8 cellular contexts compared by ENCODE assay signal in the genomic region with DNA sequence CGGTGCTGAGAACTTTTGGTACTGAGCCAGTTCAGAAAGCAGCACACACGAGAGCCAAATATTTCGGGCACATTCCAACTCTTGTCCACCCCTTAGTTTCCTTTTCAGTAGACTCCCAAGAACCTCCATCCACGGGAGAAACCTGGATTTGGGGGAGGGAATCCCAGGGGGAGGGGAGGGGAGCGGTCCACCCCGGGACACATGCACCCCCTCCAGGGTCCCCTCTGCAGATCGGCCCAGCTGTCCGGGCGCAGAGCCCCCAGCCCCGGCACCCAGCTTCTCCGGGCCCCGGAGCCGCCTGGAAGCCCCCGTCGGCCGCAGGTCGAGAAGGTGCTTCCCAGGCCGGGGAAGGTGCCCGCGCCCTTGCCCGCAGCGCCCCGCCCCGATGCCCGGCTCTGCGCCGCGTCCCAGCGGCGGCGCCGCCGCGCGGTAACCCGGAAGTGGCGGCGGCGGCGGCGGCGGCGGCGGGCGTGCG. TPM values are rescaled to one million over a fixed set of nuclear protein-coding genes. Genes with fewer than 3 reads are reported as not detected.
DNase-seq lines count a peak whose midpoint lies in the region; ATAC-seq and TF ChIP-seq lines count a peak whose summit lies in the region.

No MANE protein-coding gene starts in this region.

- peaks cover 16% of the 10 kb centered on the region for H3K4me1 ChIP-seq in CD4-positive, alpha-beta memory T cell (ENCODE audit: insufficient read depth, low read length)
- H3K4me1 ChIP-seq in parathyroid adenoma = no peaks in the 10 kb centered on the region

- peak; percentile 24 for ATAC-seq in GM21526 (IDR thresholded peaks at IDR 0.05; ENCODE audit: low FRiP score, unreplicated experiment)

- H3K4me2 ChIP-seq in parathyroid adenoma (ENCODE audit: low read length) = peak overlapping the region; percentile 95

- H3K27ac ChIP-seq in CD4-positive, alpha-beta memory T cell (ENCODE audit: low read depth, low read length) = peak overlapping the region; percentile 0
- peak overlapping the region; percentile 62 for H3K27ac ChIP-seq in parathyroid adenoma

- no peaks in the 10 kb centered on the region for H3K9me3 ChIP-seq in CD4-positive, alpha-beta memory T cell (ENCODE audit: control insufficient read depth in 1 of 2, low read length in 2 of 2)
- no peaks in the 10 kb centered on the region for H3K9me3 ChIP-seq in parathyroid adenoma (ENCODE audit: control insufficient read depth, low read length)

- peak overlapping the region; percentile 86 for H2AFZ ChIP-seq in parathyroid adenoma

- intact Hi-C loops in CD4-positive, alpha-beta memory T cell (cut with micrococcal nuclease) = loop anchor here (10.0 kb wide), 2 partner anchors 240 to 290 kb away; a partner anchor contains a TSS

- peak overlapping the region; percentile 30 to 54 for H3K4me3 ChIP-seq in CD4-positive, alpha-beta memory T cell (ENCODE audit: low read length in 2 of 2)
- H3K4me3 ChIP-seq in LNCaP clone FGC (ENCODE audit: low read depth, low read length) (peak overlapping the region; percentile 70), foreskin fibroblast (ENCODE audit: low read depth in 1 of 2, low read length in 2 of 2) (peak overlapping the region; percentile 71 to 79), parathyroid adenoma (ENCODE audit: low read depth, low read length) (peak overlapping the region; percentile 73)

- H3K36me3 Mint-ChIP-seq in CD4-positive, alpha-beta memory T cell = peaks cover 0 to 9% of the 10 kb centered on the region in 2 donors
- peaks cover 6% of the 10 kb centered on the region for H3K36me3 Mint-ChIP-seq in activated T-cell treated with anti-CD3 and anti-CD28 coated beads, Interleukin-2, amount 50 U/mL, for 24 hours (ENCODE audit: low read depth)

- peak overlapping the region; percentile 14 to 94 (median 88) for H3K27ac Mint-ChIP-seq in CD4-positive, alpha-beta memory T cell
- peak overlapping the region; percentile 80 for H3K27ac Mint-ChIP-seq in activated T-cell treated with anti-CD3 and anti-CD28 coated beads, Interleukin-2, amount 50 U/mL, for 24 hours

- no peaks in the 10 kb centered on the region for H3K79me2 ChIP-seq in parathyroid adenoma

- peak overlapping the region; percentile 89 to 96 (median 93) for H3K4me3 Mint-ChIP-seq in CD4-positive, alpha-beta memory T cell
- peak overlapping the region; percentile 78 for H3K4me3 Mint-ChIP-seq in activated T-cell treated with anti-CD3 and anti-CD28 coated beads, Interleukin-2, amount 50 U/mL, for 24 hours

- no peak for TF ChIP-seq CTCF in LNCaP clone FGC (IDR thresholded peaks at IDR 0.05; ENCODE audit: control insufficient read depth, extremely low read depth, insufficient read depth)
- no peak for TF ChIP-seq CTCF in foreskin fibroblast (IDR thresholded peaks at IDR 0.05; ENCODE audit: low read depth, low read length)
- no peak for TF ChIP-seq CTCF in parathyroid adenoma (IDR thresholded peaks at IDR 0.05)

- POLR2A ChIA-PET in CD4-positive, alpha-beta memory T cell (lab: Charles Lee; ENCODE audit: partially characterized antibody) = interaction anchor here (2.2 kb wide), 1 partner anchor 307 kb away, joined by 10 read pairs; a partner anchor contains a TSS

- CTCF ChIA-PET in CD4-positive, alpha-beta memory T cell (lab: Charles Lee; ENCODE audit: partially characterized antibody) = no interaction called here

- H3K4me1 Mint-ChIP-seq in CD4-positive, alpha-beta memory T cell = peaks cover 15 to 27% (median 20%) of the 10 kb centered on the region in 4 donors
- H3K4me1 Mint-ChIP-seq in activated T-cell treated with anti-CD3 and anti-CD28 coated beads, Interleukin-2, amount 50 U/mL, for 24 hours (ENCODE audit: low read depth) = peaks cover 25% of the 10 kb centered on the region

- H3K27me3 ChIP-seq in CD4-positive, alpha-beta memory T cell (ENCODE audit: insufficient read depth, low read length) = no peaks in the 10 kb centered on the region
- H3K27me3 ChIP-seq in parathyroid adenoma (ENCODE audit: control insufficient read depth, insufficient read depth, low read length) = no peaks in the 10 kb centered on the region

- no peaks in the 10 kb centered on the region for H3K36me3 ChIP-seq in CD4-positive, alpha-beta memory T cell (ENCODE audit: insufficient read depth, low read length)
- H3K36me3 ChIP-seq in parathyroid adenoma (ENCODE audit: control insufficient read depth, insufficient read depth, low read length) = no peaks in the 10 kb centered on the region

- H3K27me3 Mint-ChIP-seq in CD4-positive, alpha-beta memory T cell = peaks cover 0 to 1% of the 10 kb centered on the region in 2 donors
- peaks cover 22% of the 10 kb centered on the region for H3K27me3 Mint-ChIP-seq in activated T-cell treated with anti-CD3 and anti-CD28 coated beads, Interleukin-2, amount 50 U/mL, for 24 hours

- H3K9ac ChIP-seq in parathyroid adenoma = no peak overlapping the region

- H3K9me3 Mint-ChIP-seq in CD4-positive, alpha-beta memory T cell = peaks cover 0 to 2% (median 0%) of the 10 kb centered on the region in 8 donors
- no peaks in the 10 kb centered on the region for H3K9me3 Mint-ChIP-seq in activated T-cell treated with anti-CD3 and anti-CD28 coated beads, Interleukin-2, amount 50 U/mL, for 24 hours

- DNase-seq in CD4-positive, alpha-beta memory T cell = peak in 4 of 5 donors; percentile 4 to 21 (median 18)
- no peak for DNase-seq in LNCaP clone FGC (ENCODE audit: low read depth)
- DNase-seq in activated T-cell treated with anti-CD3 and anti-CD28 coated beads, Interleukin-2, amount 50 U/mL, for 24 hours = peak; percentile 65
- DNase-seq in foreskin fibroblast = peak in 1 of 2 donors; percentile 54
- DNase-seq in NCI-H446 treated with DMSO at 0.1 percent for 48 hours (lab: John Stamatoyannopoulos, UW) = no peak
- no peak for DNase-seq in dermis blood vessel endothelial cell

RNA-seq across cellular contexts. Expression of a gene that starts 0.4 kb away (rescaled TPM):
- 1 to 10 TPM; 3.6 to 3.8 TPM for total RNA-seq in CD4-positive, alpha-beta memory T cell
- polyA plus RNA-seq in CD4-positive, alpha-beta memory T cell = 1 to 10 TPM in 1 of 2 donors, under 1 TPM in 1; 0.32 to 3.1 TPM
- total RNA-seq in dermis blood vessel endothelial cell = 4.6 and 8.1 TPM in 2 replicates

Comparison
In these comparisons a context has a peak if more than half of its experiments do, and no peak if none do; other contexts are left out.
1. DNase-seq: peak in CD4-positive, alpha-beta memory T cell (4 of 5) and activated T-cell treated with anti-CD3 and anti-CD28 coated beads, Interleukin-2, amount 50 U/mL, for 24 hours (single experiment); none in LNCaP clone FGC (single experiment), NCI-H446 treated with DMSO at 0.1 percent for 48 hours (single experiment) and dermis blood vessel endothelial cell (single experiment).
2. Peak in every context shown above with its lines, with median percentiles within 50 percentile points of each other: H3K4me3 ChIP-seq.